Comparison of ENCODE assay signal across 32 cellular contexts in genomic region chr20:21257192-21257591, GRCh38.
"Had no signal": no experiment of that assay in that cellular context is flagged by ENCODE, and none has a peak within 500 bp of the region (broad histone marks: within the 10 kb centered on the region; RNA-seq: fewer than 3 reads in every experiment).

No MANE protein-coding gene starts in this region.

- DNase-seq: activated CD4-positive, alpha-beta memory T cell treated with anti-CD3 and anti-CD28 coated beads for 36 hours; activated CD4-positive, alpha-beta T cell treated with anti-CD3 and anti-CD28 coated beads for 36 hours; activated CD4-positive, alpha-beta T cell treated with anti-CD3 and anti-CD28 coated beads, Interleukin-2, amount 10 ng/mL, durations not matched to agents 24 days and 14 days; activated CD4-positive, CD25-positive, alpha-beta regulatory T cell; activated CD4-positive, CD25-positive, alpha-beta regulatory T cell treated with anti-CD3 and anti-CD28 coated beads, Interleukin-2, amount 50 U/mL, for 72 hours; activated CD8-positive, alpha-beta memory T cell treated with anti-CD3 and anti-CD28 coated beads, Interleukin-2, amount 50 U/mL, for 48 hours; activated CD8-positive, alpha-beta T cell treated with anti-CD3 and anti-CD28 coated beads, Interleukin-2, amount 10 ng/mL, durations not matched to agents 7 days and 5 days; activated gamma-delta T cell; activated naive CD4-positive, alpha-beta T cell; activated naive CD4-positive, alpha-beta T cell treated with anti-CD3 and anti-CD28 coated beads, Interleukin-2, amount 10 ng/mL, durations not matched to agents 7 days and 5 days; activated naive CD8-positive, alpha-beta T cell treated with anti-CD3 and anti-CD28 coated beads, Interleukin-2, amount 10 ng/mL, durations not matched to agents 7 days and 5 days; activated T-cell treated with anti-CD3 and anti-CD28 coated beads for 4 hours; activated T-cell treated with anti-CD3 and anti-CD28 coated beads, Interleukin-2, amount 50 U/mL, for 24 hours; activated T-cell treated with anti-CD3 and anti-CD28 coated beads, Interleukin-2, amount 50 U/mL, for 72 hours; brain microvascular endothelial cell; dorsolateral prefrontal cortex; effector memory CD4-positive, alpha-beta T cell; endodermal cell; foreskin keratinocyte; gastrocnemius medialis; glutamatergic neuron; heart left ventricle; T-helper 17 cell; T1000 had no signal

- H3K4me1 Mint-ChIP-seq: activated CD4-positive, alpha-beta T cell treated with anti-CD3 and anti-CD28 coated beads, Interleukin-2, amount 10 ng/mL, durations not matched to agents 24 days and 14 days; activated naive CD4-positive, alpha-beta T cell treated with anti-CD3 and anti-CD28 coated beads, Interleukin-2, amount 10 ng/mL, durations not matched to agents 7 days and 5 days; activated naive CD8-positive, alpha-beta T cell treated with anti-CD3 and anti-CD28 coated beads, Interleukin-2, amount 10 ng/mL, durations not matched to agents 7 days and 5 days; central memory CD8-positive, alpha-beta T cell; endodermal cell; T-helper 17 cell had no signal

- H3K9me3 ChIP-seq: gastrocnemius medialis, heart left ventricle had no signal

- H3K27me3 ChIP-seq: brain microvascular endothelial cell, dorsolateral prefrontal cortex, foreskin keratinocyte, gastrocnemius medialis, heart left ventricle had no signal

- H3K4me3 Mint-ChIP-seq: activated CD4-positive, alpha-beta memory T cell treated with anti-CD3 and anti-CD28 coated beads for 36 hours; activated CD4-positive, alpha-beta T cell treated with anti-CD3 and anti-CD28 coated beads for 36 hours; activated CD4-positive, alpha-beta T cell treated with anti-CD3 and anti-CD28 coated beads, Interleukin-2, amount 10 ng/mL, durations not matched to agents 24 days and 14 days; activated CD8-positive, alpha-beta T cell treated with anti-CD3 and anti-CD28 coated beads, Interleukin-2, amount 10 ng/mL, durations not matched to agents 7 days and 5 days; activated naive CD4-positive, alpha-beta T cell treated with anti-CD3 and anti-CD28 coated beads, Interleukin-2, amount 10 ng/mL, durations not matched to agents 7 days and 5 days; activated naive CD8-positive, alpha-beta T cell treated with anti-CD3 and anti-CD28 coated beads, Interleukin-2, amount 10 ng/mL, durations not matched to agents 7 days and 5 days; activated T-cell treated with anti-CD3 and anti-CD28 coated beads, Interleukin-2, amount 50 U/mL, for 24 hours; activated T-cell treated with anti-CD3 and anti-CD28 coated beads, Interleukin-2, amount 50 U/mL, for 72 hours; central memory CD8-positive, alpha-beta T cell; dendritic cell treated with granulocyte-macrophage colony-stimulating factor and Interleukin-4, amounts not matched to agents 40 ng/mL and 50 ng/mL, for 4 days; endodermal cell; T-helper 17 cell; T-helper 2 cell treated with Interferon-gamma antibody and Interleukin-4, amounts not matched to agents 5 μg/mL and 100 μg/mL, for 36 hours had no signal

- H3K27ac ChIP-seq: brain microvascular endothelial cell, coronary artery, foreskin keratinocyte, gastrocnemius medialis, heart left ventricle had no signal

- FAIRE-seq: astrocyte, bronchial epithelial cell had no signal

- ATAC-seq: activated CD4-positive, alpha-beta T cell treated with anti-CD3 and anti-CD28 coated beads for 36 hours; activated CD8-positive, alpha-beta T cell treated with anti-CD3 and anti-CD28 coated beads, Interleukin-2, amount 10 ng/mL, durations not matched to agents 7 days and 5 days; activated naive CD4-positive, alpha-beta T cell treated with anti-CD3 and anti-CD28 coated beads, Interleukin-2, amount 50 U/mL, for 72 hours; activated T-cell treated with anti-CD3 and anti-CD28 coated beads, Interleukin-2, amount 50 U/mL, for 72 hours; esophagus mucosa; foreskin keratinocyte; gastrocnemius medialis; heart left ventricle; T-helper 17 cell had no signal

- H3K27ac Mint-ChIP-seq: activated CD4-positive, alpha-beta memory T cell treated with anti-CD3 and anti-CD28 coated beads for 36 hours; activated CD4-positive, alpha-beta T cell treated with anti-CD3 and anti-CD28 coated beads for 36 hours; activated CD4-positive, alpha-beta T cell treated with anti-CD3 and anti-CD28 coated beads, Interleukin-2, amount 10 ng/mL, durations not matched to agents 24 days and 14 days; activated CD8-positive, alpha-beta T cell treated with anti-CD3 and anti-CD28 coated beads, Interleukin-2, amount 10 ng/mL, durations not matched to agents 7 days and 5 days; activated naive CD4-positive, alpha-beta T cell treated with anti-CD3 and anti-CD28 coated beads, Interleukin-2, amount 10 ng/mL, durations not matched to agents 7 days and 5 days; activated naive CD4-positive, alpha-beta T cell treated with anti-CD3 and anti-CD28 coated beads, Interleukin-2, amount 50 U/mL, for 72 hours; activated naive CD8-positive, alpha-beta T cell treated with anti-CD3 and anti-CD28 coated beads, Interleukin-2, amount 10 ng/mL, durations not matched to agents 7 days and 5 days; activated T-cell treated with anti-CD3 and anti-CD28 coated beads, Interleukin-2, amount 50 U/mL, for 24 hours; activated T-cell treated with anti-CD3 and anti-CD28 coated beads, Interleukin-2, amount 50 U/mL, for 72 hours; dendritic cell treated with granulocyte-macrophage colony-stimulating factor and Interleukin-4, amounts not matched to agents 40 ng/mL and 50 ng/mL, for 4 days; endodermal cell; T-helper 17 cell; T-helper 2 cell treated with Interferon-gamma antibody and Interleukin-4, amounts not matched to agents 5 μg/mL and 100 μg/mL, for 36 hours had no signal

- H3K36me3 ChIP-seq: brain microvascular endothelial cell, gastrocnemius medialis, heart left ventricle had no signal

- H3K36me3 Mint-ChIP-seq: activated CD4-positive, alpha-beta memory T cell treated with anti-CD3 and anti-CD28 coated beads for 36 hours; activated naive CD4-positive, alpha-beta T cell treated with anti-CD3 and anti-CD28 coated beads, Interleukin-2, amount 10 ng/mL, durations not matched to agents 7 days and 5 days; activated naive CD4-positive, alpha-beta T cell treated with anti-CD3 and anti-CD28 coated beads, Interleukin-2, amount 50 U/mL, for 72 hours; activated naive CD8-positive, alpha-beta T cell treated with anti-CD3 and anti-CD28 coated beads, Interleukin-2, amount 10 ng/mL, durations not matched to agents 7 days and 5 days had no signal

- H3K4me1 ChIP-seq: foreskin keratinocyte, gastrocnemius medialis, heart left ventricle had no signal

- H3K4me3 ChIP-seq: coronary artery, dorsolateral prefrontal cortex, gastrocnemius medialis, heart left ventricle had no signal

- H3K9me3 Mint-ChIP-seq: activated CD4-positive, alpha-beta memory T cell treated with anti-CD3 and anti-CD28 coated beads for 36 hours; activated CD4-positive, alpha-beta T cell treated with anti-CD3 and anti-CD28 coated beads, Interleukin-2, amount 10 ng/mL, durations not matched to agents 24 days and 14 days; activated naive CD4-positive, alpha-beta T cell treated with anti-CD3 and anti-CD28 coated beads, Interleukin-2, amount 10 ng/mL, durations not matched to agents 7 days and 5 days; activated naive CD4-positive, alpha-beta T cell treated with anti-CD3 and anti-CD28 coated beads, Interleukin-2, amount 50 U/mL, for 72 hours; activated naive CD8-positive, alpha-beta T cell treated with anti-CD3 and anti-CD28 coated beads, Interleukin-2, amount 10 ng/mL, durations not matched to agents 7 days and 5 days; activated T-cell treated with anti-CD3 and anti-CD28 coated beads, Interleukin-2, amount 50 U/mL, for 24 hours; activated T-cell treated with anti-CD3 and anti-CD28 coated beads, Interleukin-2, amount 50 U/mL, for 72 hours; central memory CD8-positive, alpha-beta T cell; dendritic cell treated with granulocyte-macrophage colony-stimulating factor and Interleukin-4, amounts not matched to agents 40 ng/mL and 50 ng/mL, for 4 days; endodermal cell; T-helper 2 cell treated with Interferon-gamma antibody and Interleukin-4, amounts not matched to agents 5 μg/mL and 100 μg/mL, for 36 hours had no signal

- H3K27me3 Mint-ChIP-seq: activated naive CD4-positive, alpha-beta T cell treated with anti-CD3 and anti-CD28 coated beads, Interleukin-2, amount 10 ng/mL, durations not matched to agents 7 days and 5 days had no signal
